In the genomic region with DNA sequence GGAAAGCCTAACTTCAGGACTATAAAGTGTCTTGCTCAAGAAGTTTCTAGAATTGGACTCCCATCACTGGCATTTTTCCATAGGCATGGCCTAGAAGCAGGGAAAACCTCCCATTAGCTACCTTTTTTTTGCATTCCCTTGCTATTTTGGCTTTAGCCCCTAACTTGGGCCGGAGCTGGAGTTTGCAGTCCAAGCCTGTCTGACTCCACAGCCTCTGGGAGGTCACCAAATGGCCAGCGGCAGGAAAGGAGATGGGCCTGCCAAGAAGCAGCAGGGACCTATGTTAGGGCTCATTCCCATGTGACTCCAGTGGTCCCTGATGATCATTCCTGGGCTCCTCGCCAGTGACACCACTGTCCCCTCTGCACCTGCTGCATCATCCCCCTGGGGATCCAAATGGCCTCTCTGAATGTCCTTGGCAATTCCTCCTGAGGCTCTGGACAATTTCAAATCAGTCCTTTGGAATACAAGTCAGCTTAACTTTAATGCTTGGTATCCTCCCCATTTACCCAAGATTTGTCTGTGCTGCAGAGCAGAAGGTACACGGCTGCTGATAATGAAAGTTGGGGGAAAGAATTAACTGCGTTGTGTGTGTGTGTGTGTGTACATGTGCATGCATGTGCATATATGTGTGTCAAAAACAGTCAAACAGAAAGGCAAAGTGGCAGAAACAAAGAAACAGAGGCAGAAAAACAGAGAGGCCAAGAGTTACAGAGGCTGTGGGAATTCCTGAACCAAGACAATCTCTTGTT, we compare ENCODE assay signal across 1 cellular context.
TF ChIP-seq lines count a peak whose summit lies in the region.

No MANE protein-coding gene starts in this region.

TF ChIP-seq in A549, 52 proteins besides CTCF, POLR2A, EP300 and RAD21 (continued from another document):
- TF ChIP-seq TP53 (CRISPR knock-in tag; IDR thresholded peaks at IDR 0.05) (no peak), PHF8 (IDR thresholded peaks at IDR 0.05; ENCODE audit: borderline replicate concordance, low read depth) (no peak), MYC (IDR thresholded peaks at IDR 0.05; ENCODE audit: borderline replicate concordance, low read length) (no peak), NR3C1 (IDR thresholded peaks at IDR 0.05) (no peak), HOXB5 (CRISPR knock-in tag; IDR thresholded peaks at IDR 0.05) (no peak), CBX2 (IDR thresholded peaks at IDR 0.05; ENCODE audit: borderline replicate concordance, low read depth) (no peak), CEBPB (IDR thresholded peaks at IDR 0.05) (no peak), ZFP36 (IDR thresholded peaks at IDR 0.05; ENCODE audit: borderline replicate concordance, partially characterized antibody) (no peak), MAZ (IDR thresholded peaks at IDR 0.05; ENCODE audit: borderline replicate concordance, low read depth, low read length) (no peak), EHF (CRISPR knock-in tag; IDR thresholded peaks at IDR 0.05) (no peak), TFCP2L1 (CRISPR knock-in tag; IDR thresholded peaks at IDR 0.05) (no peak)
- TF ChIP-seq, protein P1, sequence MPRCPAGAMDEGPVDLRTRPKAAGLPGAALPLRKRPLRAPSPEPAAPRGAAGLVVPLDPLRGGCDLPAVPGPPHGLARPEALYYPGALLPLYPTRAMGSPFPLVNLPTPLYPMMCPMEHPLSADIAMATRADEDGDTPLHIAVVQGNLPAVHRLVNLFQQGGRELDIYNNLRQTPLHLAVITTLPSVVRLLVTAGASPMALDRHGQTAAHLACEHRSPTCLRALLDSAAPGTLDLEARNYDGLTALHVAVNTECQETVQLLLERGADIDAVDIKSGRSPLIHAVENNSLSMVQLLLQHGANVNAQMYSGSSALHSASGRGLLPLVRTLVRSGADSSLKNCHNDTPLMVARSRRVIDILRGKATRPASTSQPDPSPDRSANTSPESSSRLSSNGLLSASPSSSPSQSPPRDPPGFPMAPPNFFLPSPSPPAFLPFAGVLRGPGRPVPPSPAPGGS (IDR thresholded peaks at IDR 0.05): no peak
- TF ChIP-seq, protein P2, sequence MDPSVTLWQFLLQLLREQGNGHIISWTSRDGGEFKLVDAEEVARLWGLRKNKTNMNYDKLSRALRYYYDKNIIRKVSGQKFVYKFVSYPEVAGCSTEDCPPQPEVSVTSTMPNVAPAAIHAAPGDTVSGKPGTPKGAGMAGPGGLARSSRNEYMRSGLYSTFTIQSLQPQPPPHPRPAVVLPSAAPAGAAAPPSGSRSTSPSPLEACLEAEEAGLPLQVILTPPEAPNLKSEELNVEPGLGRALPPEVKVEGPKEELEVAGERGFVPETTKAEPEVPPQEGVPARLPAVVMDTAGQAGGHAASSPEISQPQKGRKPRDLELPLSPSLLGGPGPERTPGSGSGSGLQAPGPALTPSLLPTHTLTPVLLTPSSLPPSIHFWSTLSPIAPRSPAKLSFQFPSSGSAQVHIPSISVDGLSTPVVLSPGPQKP (IDR thresholded peaks at IDR 0.05; ENCODE audit: low read depth, low read length): no peak
